23 cellular contexts compared by ENCODE assay signal in genomic region chr3:52174896-52175295, GRCh38. TPM values are rescaled to one million over a fixed set of nuclear protein-coding genes. Genes with fewer than 3 reads are reported as not detected.
DNase-seq lines count a peak whose midpoint lies in the region; ATAC-seq, FAIRE-seq and TF ChIP-seq lines count a peak whose summit lies in the region.
"Had no signal": no experiment of that assay in that cellular context is flagged by ENCODE, and none has a peak within 500 bp of the region (broad histone marks: within the 10 kb centered on the region; RNA-seq: fewer than 3 reads in every experiment).

No MANE protein-coding gene starts in this region.

- peaks cover 22% of the 10 kb centered on the region for H3K4me1 Mint-ChIP-seq in activated CD4-positive, alpha-beta memory T cell treated with anti-CD3 and anti-CD28 coated beads, Interleukin-2, amount 10 ng/mL, durations not matched to agents 7 days and 5 days
- H3K4me1 Mint-ChIP-seq: memory B cell had no signal

- H3K4me1 ChIP-seq in A549, result peaks cover 15% of the 10 kb centered on the region; the same call in 2 of the 3 replicates
- no peaks in the 10 kb centered on the region for H3K4me1 ChIP-seq in foreskin keratinocyte
- H3K4me1 ChIP-seq in upper lobe of left lung, result peaks cover 4 to 19% (median 8%) of the 10 kb centered on the region in 4 donors

- no peak overlapping the region for H3K4me2 ChIP-seq in A549
- H3K4me2 ChIP-seq: GM23338, smooth muscle cell had no signal

- POLR2A ChIA-PET in A549 (lab: Yijun Ruan, JAX), result no interaction called here
- POLR2A ChIA-PET in activated CD4-positive, alpha-beta memory T cell treated with anti-CD3 and anti-CD28 coated beads, Interleukin-2, amount 10 ng/mL, durations not matched to agents 7 days and 5 days (lab: Charles Lee), result interaction anchor here (0.8 to 1.9 kb wide), 4 partner anchors 14 to 22 kb away, joined by 3 to 5 read pairs (median 3); partner anchors contain the start of gene POC1A

- TF ChIP-seq EP300 in A549 (IDR thresholded peaks at IDR 0.05), result no peak
- TF ChIP-seq EP300 in upper lobe of left lung (IDR thresholded peaks at IDR 0.05), result no peak

- H3K27ac ChIP-seq in A549 (no peak overlapping the region), foreskin keratinocyte (no peak overlapping the region), upper lobe of left lung (no peak overlapping the region)

- H3K27me3 ChIP-seq in foreskin keratinocyte (no peaks in the 10 kb centered on the region), upper lobe of left lung (no peaks in the 10 kb centered on the region)

- no peak for DNase-seq in A549 (ENCODE audit: low read depth in 1 of 2, low spot score in 1 of 2)
- DNase-seq in ELR (ENCODE audit: low read depth), result peak; percentile 45
- DNase-seq in activated CD4-positive, alpha-beta memory T cell treated with anti-CD3 and anti-CD28 coated beads, Interleukin-2, amount 10 ng/mL, durations not matched to agents 7 days and 5 days, result peak; percentile 52
- no peak for DNase-seq in foreskin keratinocyte
- no peak for DNase-seq in upper lobe of left lung
- no peak for DNase-seq in DMS79 treated with DMSO at 0.1 percent for 48 hours (lab: John Stamatoyannopoulos, UW)
- DNase-seq: activated naive CD4-positive, alpha-beta T cell; activated T-cell treated with anti-CD3 and anti-CD28 coated beads, Interleukin-2, amount 50 U/mL, for 1 hour; AML-193; amygdala; central memory CD4-positive, alpha-beta T cell; DND-41; NCI-H1105; NCI-H510A treated with DMSO at 0.1 percent for 48 hours; stimulated activated CD4-positive, alpha-beta T cell treated with anti-CD3 and anti-CD28 coated beads, Interleukin-4, amount 100 ng/mL, for 4 hours; trophoblast cell had no signal

- no peaks in the 10 kb centered on the region for H3K36me3 Mint-ChIP-seq in activated CD4-positive, alpha-beta memory T cell treated with anti-CD3 and anti-CD28 coated beads, Interleukin-2, amount 10 ng/mL, durations not matched to agents 7 days and 5 days (ENCODE audit: low read depth)
- H3K36me3 Mint-ChIP-seq: memory B cell had no signal

- H3K9me3 Mint-ChIP-seq in activated CD4-positive, alpha-beta memory T cell treated with anti-CD3 and anti-CD28 coated beads, Interleukin-2, amount 10 ng/mL, durations not matched to agents 7 days and 5 days, result no peaks in the 10 kb centered on the region
- H3K9me3 Mint-ChIP-seq: GM23338, memory B cell had no signal

- no peak for TF ChIP-seq RAD21 in A549 (conservative IDR thresholded peaks at IDR 0.05 in 1 of 2, IDR thresholded peaks at IDR 0.05 in 1 of 2)

- FAIRE-seq in A549 (lab: Jason Lieb, UNC), result no peak
- FAIRE-seq: GM19239 had no signal

- H3K36me3 ChIP-seq in upper lobe of left lung, result no peaks in the 10 kb centered on the region

- TF ChIP-seq POLR2A in A549 (IDR thresholded peaks at IDR 0.05; ENCODE audit: low read length) (no peak), upper lobe of left lung (IDR thresholded peaks at IDR 0.05) (no peak)

- H3K4me3 Mint-ChIP-seq in activated CD4-positive, alpha-beta memory T cell treated with anti-CD3 and anti-CD28 coated beads, Interleukin-2, amount 10 ng/mL, durations not matched to agents 7 days and 5 days, result no peak overlapping the region
- H3K4me3 Mint-ChIP-seq: GM23338, memory B cell had no signal

- H3K4me3 ChIP-seq in A549, result no peak overlapping the region
- no peak overlapping the region for H3K4me3 ChIP-seq in upper lobe of left lung
- H3K4me3 ChIP-seq: GM23338, smooth muscle cell had no signal

- ATAC-seq in A549, result no peak
- peak; percentile 51 for ATAC-seq in foreskin keratinocyte
- ATAC-seq in upper lobe of left lung (ENCODE audit: low FRiP score in 2 of 2), result no peak
- ATAC-seq in GM21786 (IDR thresholded peaks at IDR 0.05; ENCODE audit: unreplicated experiment), result no peak
- ATAC-seq in HG02973 (IDR thresholded peaks at IDR 0.05; ENCODE audit: unreplicated experiment), result no peak
- ATAC-seq: GM23338 had no signal

- WGBS in A549 (ENCODE audit: missing lambda C conversion rate), result 73% methylated on average over 8 of the region's 9 CpGs
- 84 to 87% methylated on average over 9 of the region's 9 CpGs for WGBS in upper lobe of left lung, 2 donors

- H3K9me3 ChIP-seq in A549 (no peaks in the 10 kb centered on the region), upper lobe of left lung (no peaks in the 10 kb centered on the region)

- H3K27ac Mint-ChIP-seq in activated CD4-positive, alpha-beta memory T cell treated with anti-CD3 and anti-CD28 coated beads, Interleukin-2, amount 10 ng/mL, durations not matched to agents 7 days and 5 days, result peak overlapping the region; percentile 55
- H3K27ac Mint-ChIP-seq: GM23338, memory B cell had no signal

- peaks cover 2% of the 10 kb centered on the region for H3K27me3 Mint-ChIP-seq in activated CD4-positive, alpha-beta memory T cell treated with anti-CD3 and anti-CD28 coated beads, Interleukin-2, amount 10 ng/mL, durations not matched to agents 7 days and 5 days
- H3K27me3 Mint-ChIP-seq: memory B cell had no signal

- CTCF ChIA-PET in A549 (lab: Yijun Ruan, JAX), result interaction anchor here (1.2 to 1.9 kb wide), 3 partner anchors 42 to 233 kb away, joined by 3 to 6 read pairs (median 3); partner anchors contain the start of gene RRP9
- CTCF ChIA-PET in activated CD4-positive, alpha-beta memory T cell treated with anti-CD3 and anti-CD28 coated beads, Interleukin-2, amount 10 ng/mL, durations not matched to agents 7 days and 5 days (lab: Charles Lee), result interaction anchor here (0.6 to 1.6 kb wide), 4 partner anchors 20 to 237 kb away, joined by 3 to 4 read pairs (median 3); partner anchors contain the start of gene POC1A

- TF ChIP-seq CTCF in A549 (IDR thresholded peaks at IDR 0.05), result no peak
- TF ChIP-seq CTCF in foreskin keratinocyte (conservative IDR thresholded peaks at IDR 0.05), result no peak
- no peak for TF ChIP-seq CTCF in upper lobe of left lung (IDR thresholded peaks at IDR 0.05)

TF ChIP-seq in A549, 52 proteins besides CTCF, POLR2A, EP300 and RAD21:
- TF ChIP-seq MAFK (IDR thresholded peaks at IDR 0.05; ENCODE audit: partially characterized antibody), result peak; percentile 26
- no peak for TF ChIP-seq NR3C1 (IDR thresholded peaks at IDR 0.05)

RNA-seq across cellular contexts. Expression of gene POC1A, which starts 20.7 kb away (rescaled TPM):
- polyA plus RNA-seq in A549 (2011; rRNA removed) (9.4 and 9.8 TPM in 2 replicates), A549 (2017; fragmentation: RNase III; extraction: RNeasy Plus Mini Kit Qiagen cat#74134 plus additional on column Dnase treatment) (13.8 to 14.9 TPM (median 14.1 TPM) in 3 replicates), foreskin keratinocyte (29.6 and 36.5 TPM in 2 replicates)
- polyA plus RNA-seq in A549 (2012; cell fraction: cytosol; rRNA removed), result 19.3 and 25.2 TPM in 2 replicates
- 20.5 and 22.4 TPM in 2 replicates for polyA plus RNA-seq in A549 (2012; cell fraction: nucleus; rRNA removed)
- polyA minus RNA-seq in A549 (2011; rRNA and poly(A)+ RNA removed), result 21.6 and 23.1 TPM in 2 replicates
- 10 to 100 TPM; 24.8 to 25.6 TPM for total RNA-seq in activated CD4-positive, alpha-beta memory T cell treated with anti-CD3 and anti-CD28 coated beads, Interleukin-2, amount 10 ng/mL, durations not matched to agents 7 days and 5 days
- total RNA-seq in foreskin keratinocyte (21.9 and 26.6 TPM in 2 replicates), upper lobe of left lung (1 to 10 TPM; 1.0 to 4.2 (median 2.8) TPM)

RNA-seq across cellular contexts. Expression of gene ALAS1, which starts 23.1 kb away (rescaled TPM):
- polyA plus RNA-seq in A549 (2011; rRNA removed), result 59.7 and 63.7 TPM in 2 replicates
- polyA plus RNA-seq in A549 (2012; cell fraction: cytosol; rRNA removed), result 69.1 and 77.6 TPM in 2 replicates
- 108 and 109 TPM in 2 replicates for polyA plus RNA-seq in A549 (2012; cell fraction: nucleus; rRNA removed)
- polyA plus RNA-seq in A549 (2017; fragmentation: RNase III; extraction: RNeasy Plus Mini Kit Qiagen cat#74134 plus additional on column Dnase treatment), result 50.5 to 56.8 TPM (median 53.9 TPM) in 3 replicates
- 48.5 and 50.9 TPM in 2 replicates for polyA minus RNA-seq in A549 (2011; rRNA and poly(A)+ RNA removed)
- total RNA-seq in activated CD4-positive, alpha-beta memory T cell treated with anti-CD3 and anti-CD28 coated beads, Interleukin-2, amount 10 ng/mL, durations not matched to agents 7 days and 5 days, result 10 to 100 TPM; 62.1 to 62.6 TPM
- 57.7 and 67.5 TPM in 2 replicates for total RNA-seq in foreskin keratinocyte
- polyA plus RNA-seq in foreskin keratinocyte, result 48.9 and 52.6 TPM in 2 replicates
- 10 to 100 TPM; 53.2 to 97.3 (median 74.0) TPM for total RNA-seq in upper lobe of left lung

RNA-seq across cellular contexts. Expression of gene TLR9, which starts 50.5 kb away (rescaled TPM):
- polyA plus RNA-seq in A549 (2011; rRNA removed), result 0.04 and 0.12 TPM in 2 replicates
- polyA plus RNA-seq in A549 (2012; cell fraction: cytosol; rRNA removed), result not detected in 2 replicates
- 0.18 and 0.48 TPM in 2 replicates for polyA plus RNA-seq in A549 (2012; cell fraction: nucleus; rRNA removed)
- polyA plus RNA-seq in A549 (2017; fragmentation: RNase III; extraction: RNeasy Plus Mini Kit Qiagen cat#74134 plus additional on column Dnase treatment), result not detected in 3 replicates
- polyA minus RNA-seq in A549 (2011; rRNA and poly(A)+ RNA removed), result 0.10 TPM in 1 of 2 replicates, not detected in the other
- under 1 TPM; 0.55 to 0.83 TPM for total RNA-seq in activated CD4-positive, alpha-beta memory T cell treated with anti-CD3 and anti-CD28 coated beads, Interleukin-2, amount 10 ng/mL, durations not matched to agents 7 days and 5 days
- total RNA-seq in foreskin keratinocyte, result not detected in 2 replicates
- polyA plus RNA-seq in foreskin keratinocyte, result not detected in 2 replicates
- 1 to 10 TPM in 1 of 6 donors, under 1 TPM in 1, not detected in 4; 0.29 to 1.1 TPM for total RNA-seq in upper lobe of left lung
- total RNA-seq: glomerular endothelial cell, GM23338 had no signal
- polyA plus RNA-seq: GM23338, smooth muscle cell had no signal

Comparison
In these comparisons a context has a peak if more than half of its experiments do, and no peak if none do; other contexts are left out.
1. DNase-seq: peak in ELR (single experiment) and activated CD4-positive, alpha-beta memory T cell treated with anti-CD3 and anti-CD28 coated beads, Interleukin-2, amount 10 ng/mL, durations not matched to agents 7 days and 5 days (single experiment); none in A549 (0 of 2), foreskin keratinocyte (0 of 2), upper lobe of left lung (0 of 2) and DMS79 treated with DMSO at 0.1 percent for 48 hours (single experiment).